Comparison of ENCODE assay signal across 13 cellular contexts in the genomic region with DNA sequence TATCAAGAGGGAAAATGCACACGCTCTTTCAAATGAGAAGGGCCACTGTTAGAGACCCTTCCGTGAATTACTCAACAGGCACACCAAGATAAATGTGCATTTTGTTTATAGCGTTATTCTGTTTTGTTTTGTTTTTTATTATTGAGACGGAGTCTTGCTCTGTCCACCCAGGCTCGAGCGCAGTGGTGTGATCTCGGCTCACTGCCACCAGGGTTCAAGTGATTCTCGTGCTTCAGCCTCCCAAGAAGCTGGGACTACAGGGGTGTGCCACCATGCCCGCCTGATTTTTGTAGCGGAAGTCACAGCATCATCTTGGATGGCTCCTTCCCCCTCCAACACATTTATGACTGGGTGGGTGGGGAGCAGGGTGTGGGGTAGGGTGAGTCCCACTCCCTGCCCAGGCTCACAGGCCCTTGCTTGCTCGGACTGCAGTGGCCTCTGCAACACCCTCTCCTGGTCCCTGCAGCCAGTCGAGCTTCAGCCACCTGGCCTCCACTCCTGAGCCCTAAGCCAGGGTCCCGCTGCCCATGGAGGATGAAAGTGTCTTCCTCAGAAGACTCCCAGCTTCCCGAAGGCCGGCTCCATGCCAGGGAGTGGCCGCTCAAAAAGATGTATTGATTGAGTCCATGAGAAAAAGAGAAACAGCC.
"Had no signal": no experiment of that assay in that cellular context is flagged by ENCODE, and none has a peak within 500 bp of the region (broad histone marks: within the 10 kb centered on the region; RNA-seq: fewer than 3 reads in every experiment).

No MANE protein-coding gene starts in this region.

- H3K4me1 Mint-ChIP-seq: naive thymus-derived CD8-positive, alpha-beta T cell had no signal

- H3K36me3 ChIP-seq: heart right ventricle had no signal

- H3K36me3 Mint-ChIP-seq: naive thymus-derived CD8-positive, alpha-beta T cell had no signal

- H3K27ac ChIP-seq: coronary artery, heart right ventricle had no signal

- H3K9me3 Mint-ChIP-seq: naive thymus-derived CD8-positive, alpha-beta T cell had no signal

- H3K4me3 Mint-ChIP-seq: naive thymus-derived CD8-positive, alpha-beta T cell had no signal

- H3K4me3 ChIP-seq: coronary artery, heart right ventricle, mucosa of descending colon had no signal

- H3K9me3 ChIP-seq: heart right ventricle, mucosa of descending colon had no signal

- DNase-seq: central memory CD4-positive, alpha-beta T cell; effector CD4-positive, alpha-beta T cell; heart right ventricle; hypothalamus; mammary epithelial cell; small intestine; stimulated activated CD4-positive, alpha-beta T cell treated with anti-CD3 and anti-CD28 coated beads, Interleukin-2, amount 100 ng/mL, for 48 hours; stimulated activated naive CD4-positive, alpha-beta T cell treated with Interleukin-2 at 50 U/mL for 16 hours; trophoblast cell had no signal

- ATAC-seq: esophagus mucosa; heart right ventricle; mucosa of descending colon; naive thymus-derived CD8-positive, alpha-beta T cell had no signal
